Comparison of ENCODE assay signal across 13 cellular contexts in the genomic region with DNA sequence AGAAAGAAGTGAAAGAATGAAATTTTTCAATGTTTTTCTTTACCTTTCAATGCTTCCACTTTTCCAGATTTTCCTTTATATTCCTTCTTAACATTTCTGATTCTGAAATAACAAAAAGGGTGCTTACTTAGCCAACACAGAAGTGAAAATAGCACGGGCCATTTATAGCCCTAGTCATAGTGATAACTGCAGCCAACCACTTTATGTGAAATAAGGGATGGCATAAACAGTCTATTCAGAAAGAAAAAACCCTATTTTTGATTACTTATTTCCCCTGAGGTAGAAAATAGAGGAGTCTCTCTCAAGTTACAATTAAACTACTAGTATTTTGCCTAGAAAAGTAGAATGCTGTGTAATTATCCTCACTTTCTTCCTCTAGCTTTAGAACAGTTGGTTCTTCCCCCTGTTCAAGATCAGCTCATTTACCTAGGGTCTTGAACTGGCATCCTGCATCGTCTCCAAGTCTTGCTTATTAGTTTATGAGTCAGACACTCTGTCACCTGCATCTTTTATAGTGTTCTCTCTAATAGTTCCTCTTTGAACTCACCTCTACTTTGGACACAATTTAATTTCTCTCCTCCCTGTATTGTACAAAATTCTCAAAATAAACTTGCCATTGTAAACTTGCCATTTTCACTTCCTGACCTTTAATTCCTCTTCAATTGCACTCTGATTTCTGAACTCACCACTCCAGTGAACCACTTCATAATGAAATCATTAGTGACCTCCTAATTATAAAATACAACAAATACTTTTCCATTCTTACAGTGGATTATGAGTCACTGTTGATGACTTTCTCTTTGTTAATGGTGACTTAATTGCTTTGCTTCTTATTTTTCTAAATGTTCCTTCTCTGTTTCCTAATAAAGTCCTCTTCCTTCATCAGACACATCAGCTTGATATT. TPM values are rescaled to one million over a fixed set of nuclear protein-coding genes. Genes with fewer than 3 reads are reported as not detected.
A peak's percentile ranks its signal among the peaks of the same experiment; 100 is the strongest.
DNase-seq lines count a peak whose midpoint lies in the region; ATAC-seq and TF ChIP-seq lines count a peak whose summit lies in the region.
"Had no signal": no experiment of that assay in that cellular context is flagged by ENCODE, and none has a peak within 500 bp of the region (broad histone marks: within the 10 kb centered on the region; RNA-seq: fewer than 3 reads in every experiment).

No MANE protein-coding gene starts in this region.

- no peak for TF ChIP-seq POLR2A in testis (IDR thresholded peaks at IDR 0.05)

- no peaks in the 10 kb centered on the region for H3K27me3 ChIP-seq in testis
- H3K27me3 ChIP-seq: foreskin keratinocyte, right lobe of liver had no signal

- H3K9me3 ChIP-seq in testis = no peaks in the 10 kb centered on the region
- H3K9me3 ChIP-seq: right lobe of liver had no signal

- H3K4me1 ChIP-seq in testis = no peaks in the 10 kb centered on the region
- H3K4me1 ChIP-seq: foreskin keratinocyte had no signal

- ATAC-seq in GM18867 (IDR thresholded peaks at IDR 0.05; ENCODE audit: unreplicated experiment) = peak; percentile 54
- peak; percentile 44 for ATAC-seq in GM21619 (IDR thresholded peaks at IDR 0.05; ENCODE audit: unreplicated experiment)
- ATAC-seq in HG03354 (IDR thresholded peaks at IDR 0.05; ENCODE audit: poor library complexity, severe bottlenecking, unreplicated experiment) = peak; percentile 54
- ATAC-seq: foreskin keratinocyte, right lobe of liver had no signal

- no peak for TF ChIP-seq CTCF in testis (IDR thresholded peaks at IDR 0.05)

- H3K36me3 ChIP-seq in testis (ENCODE audit: low read depth, missing control alignments) = no peaks in the 10 kb centered on the region

- 37 to 44% methylated on average over 2 of the region's 2 CpGs for WGBS in testis, 2 donors

- no peak overlapping the region for H3K4me3 ChIP-seq in testis
- H3K4me3 ChIP-seq: right lobe of liver had no signal

- no peak overlapping the region for H3K27ac ChIP-seq in testis
- H3K27ac ChIP-seq: foreskin keratinocyte, HL-60 had no signal

- DNase-seq in medulla oblongata (ENCODE audit: extremely low spot score) (peak; percentile 13), testis (no peak), SKM-1 (lab: John Stamatoyannopoulos, UW; ENCODE audit: unreplicated experiment) (no peak)
- no peak for DNase-seq in activated CD8-positive, alpha-beta memory T cell treated with anti-CD3 and anti-CD28 coated beads, Interleukin-2, amount 50 U/mL, for 4 hours
- DNase-seq: foreskin keratinocyte, mesenchymal stem cell, NCI-H2081 treated with DMSO at 0.1 percent for 48 hours, right lobe of liver had no signal

- intact Hi-C loops in testis (cut with DNase I; ENCODE audit: low total_unique reads) = no loop called here

RNA-seq across cellular contexts. Expression of gene ABCA6, which starts 23.6 kb away (rescaled TPM):
- total RNA-seq in testis = 10 to 100 TPM; 13.8 to 16.4 TPM
- polyA plus RNA-seq in testis (ENCODE audit: insufficient read depth, low read depth, low replicate concordance) = 3.1 TPM
- total RNA-seq: foreskin keratinocyte had no signal
- polyA plus RNA-seq: foreskin keratinocyte had no signal

RNA-seq across cellular contexts. Expression of gene ABCA9, which starts 57.4 kb away (rescaled TPM):
- 10 to 100 TPM; 12.7 to 13.8 TPM for total RNA-seq in testis
- 5.0 TPM for polyA plus RNA-seq in testis (ENCODE audit: insufficient read depth, low read depth, low replicate concordance)
- total RNA-seq: activated CD8-positive, alpha-beta memory T cell treated with anti-CD3 and anti-CD28 coated beads for 36 hours; foreskin keratinocyte had no signal
- polyA plus RNA-seq: foreskin keratinocyte had no signal
